In the genomic region with DNA sequence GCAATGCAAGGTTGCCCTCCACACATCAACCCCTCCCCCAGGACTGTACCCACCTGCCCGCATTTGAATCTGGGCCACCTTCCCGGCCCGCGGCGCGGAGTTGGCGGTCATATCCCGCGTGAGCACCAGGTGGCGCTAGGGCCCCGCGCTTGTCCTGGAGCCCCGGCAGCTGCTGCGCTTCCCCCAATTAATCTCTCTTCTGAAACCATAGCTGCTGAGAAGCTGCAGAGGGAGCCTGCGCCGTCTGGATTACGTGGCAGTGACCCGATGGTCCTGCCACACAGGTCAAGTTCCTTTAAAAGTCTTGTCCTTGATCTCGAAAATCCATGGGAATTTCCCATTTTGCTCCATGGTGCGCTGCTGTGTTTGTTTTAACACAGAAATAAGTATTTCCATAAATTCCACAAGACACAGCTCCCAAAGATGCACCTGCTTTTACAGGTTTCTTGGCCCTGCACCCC, we compare ENCODE assay signal across 1 cellular context.
A peak's percentile ranks its signal among the peaks of the same experiment; 100 is the strongest.
TF ChIP-seq lines count a peak whose summit lies in the region.

No MANE protein-coding gene starts in this region.

TF ChIP-seq in K562, 482 proteins besides CTCF, POLR2A, EP300 and RAD21 (continued from another document):
- TF ChIP-seq, protein P1, sequence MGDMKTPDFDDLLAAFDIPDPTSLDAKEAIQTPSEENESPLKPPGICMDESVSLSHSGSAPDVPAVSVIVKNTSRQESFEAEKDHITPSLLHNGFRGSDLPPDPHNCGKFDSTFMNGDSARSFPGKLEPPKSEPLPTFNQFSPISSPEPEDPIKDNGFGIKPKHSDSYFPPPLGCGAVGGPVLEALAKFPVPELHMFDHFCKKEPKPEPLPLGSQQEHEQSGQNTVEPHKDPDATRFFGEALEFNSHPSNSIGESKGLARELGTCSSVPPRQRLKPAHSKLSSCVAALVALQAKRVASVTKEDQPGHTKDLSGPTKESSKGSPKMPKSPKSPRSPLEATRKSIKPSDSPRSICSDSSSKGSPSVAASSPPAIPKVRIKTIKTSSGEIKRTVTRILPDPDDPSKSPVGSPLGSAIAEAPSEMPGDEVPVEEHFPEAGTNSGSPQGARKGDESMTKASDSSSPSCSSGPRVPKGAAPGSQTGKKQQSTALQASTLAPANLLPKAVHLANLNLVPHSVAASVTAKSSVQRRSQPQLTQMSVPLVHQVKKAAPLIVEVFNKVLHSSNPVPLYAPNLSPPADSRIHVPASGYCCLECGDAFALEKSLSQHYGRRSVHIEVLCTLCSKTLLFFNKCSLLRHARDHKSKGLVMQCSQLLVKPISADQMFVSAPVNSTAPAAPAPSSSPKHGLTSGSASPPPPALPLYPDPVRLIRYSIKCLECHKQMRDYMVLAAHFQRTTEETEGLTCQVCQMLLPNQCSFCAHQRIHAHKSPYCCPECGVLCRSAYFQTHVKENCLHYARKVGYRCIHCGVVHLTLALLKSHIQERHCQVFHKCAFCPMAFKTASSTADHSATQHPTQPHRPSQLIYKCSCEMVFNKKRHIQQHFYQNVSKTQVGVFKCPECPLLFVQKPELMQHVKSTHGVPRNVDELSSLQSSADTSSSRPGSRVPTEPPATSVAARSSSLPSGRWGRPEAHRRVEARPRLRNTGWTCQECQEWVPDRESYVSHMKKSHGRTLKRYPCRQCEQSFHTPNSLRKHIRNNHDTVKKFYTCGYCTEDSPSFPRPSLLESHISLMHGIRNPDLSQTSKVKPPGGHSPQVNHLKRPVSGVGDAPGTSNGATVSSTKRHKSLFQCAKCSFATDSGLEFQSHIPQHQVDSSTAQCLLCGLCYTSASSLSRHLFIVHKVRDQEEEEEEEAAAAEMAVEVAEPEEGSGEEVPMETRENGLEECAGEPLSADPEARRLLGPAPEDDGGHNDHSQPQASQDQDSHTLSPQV (IDR thresholded peaks at IDR 0.05), result no peak
- peak; percentile 53; the same call in 1 of the 2 replicates for TF ChIP-seq CC2D1A (IDR thresholded peaks at IDR 0.05)
- TF ChIP-seq ZNF121 (CRISPR knock-in tag; conservative IDR thresholded peaks at IDR 0.05), result no peak
- TF ChIP-seq TEAD2 (tag; IDR thresholded peaks at IDR 0.05), result no peak
- TF ChIP-seq ZNF280B (CRISPR knock-in tag; IDR thresholded peaks at IDR 0.05), result no peak
- TF ChIP-seq RB1 (IDR thresholded peaks at IDR 0.05; ENCODE audit: low read depth), result peak; percentile 78
- no peak for TF ChIP-seq ZNF408 (CRISPR knock-in tag; IDR thresholded peaks at IDR 0.05; ENCODE audit: low read depth)
- TF ChIP-seq HDAC6 (IDR thresholded peaks at IDR 0.05; ENCODE audit: low read depth, low read length), result no peak
- TF ChIP-seq YY1 (IDR thresholded peaks at IDR 0.05; ENCODE audit: borderline replicate concordance in 1 of 3, control insufficient read depth in 1 of 3, extremely low read depth in 1 of 3, insufficient read depth in 3 of 3, insufficient read length in 1 of 3, insufficient replicate concordance in 2 of 3, low read depth in 1 of 3, low read length in 2 of 3), result peak in 1 of 3 experiments; percentile 49
- TF ChIP-seq GATAD2B (IDR thresholded peaks at IDR 0.05; ENCODE audit: borderline replicate concordance), result no peak
- TF ChIP-seq RBM15 (IDR thresholded peaks at IDR 0.05; ENCODE audit: insufficient read depth, low read length), result no peak
- TF ChIP-seq TEAD1 (CRISPR knock-in tag; IDR thresholded peaks at IDR 0.05), result peak in 1 of 2 experiments; percentile 33; a peak in 1 of 4 replicates
TF ChIP-seq in K562: peak in this region for 32.
